Comparison of ENCODE assay signal across 28 cellular contexts in the genomic region with DNA sequence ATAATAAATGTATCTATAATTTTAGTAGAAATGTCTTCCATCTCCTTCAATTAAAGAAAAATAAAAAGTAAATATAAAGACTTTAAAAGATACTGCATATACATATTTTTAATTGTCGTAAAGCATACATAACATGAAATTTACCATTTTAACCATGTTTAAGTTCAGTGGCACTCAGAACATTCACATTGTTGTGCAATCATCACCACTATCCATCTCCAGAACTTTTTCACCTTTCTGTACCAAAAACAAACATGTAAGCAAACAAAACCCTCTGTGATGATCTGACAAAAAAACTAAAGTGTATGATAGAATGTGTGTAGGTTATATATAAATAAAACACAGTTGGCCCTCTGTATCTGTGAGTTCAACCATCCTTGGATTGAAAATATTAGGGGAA.
"Had no signal": no experiment of that assay in that cellular context is flagged by ENCODE, and none has a peak within 500 bp of the region (broad histone marks: within the 10 kb centered on the region; RNA-seq: fewer than 3 reads in every experiment).

No MANE protein-coding gene starts in this region.

- H3K27ac Mint-ChIP-seq: activated CD4-positive, alpha-beta memory T cell treated with anti-CD3 and anti-CD28 coated beads for 36 hours; activated CD4-positive, alpha-beta T cell treated with anti-CD3 and anti-CD28 coated beads, Interleukin-2, amount 10 ng/mL, durations not matched to agents 7 days and 5 days; activated naive CD4-positive, alpha-beta T cell treated with anti-CD3 and anti-CD28 coated beads, Interleukin-2, amount 50 U/mL, for 72 hours; activated naive CD8-positive, alpha-beta T cell treated with anti-CD3 and anti-CD28 coated beads, Interleukin-2, amount 50 U/mL, for 24 hours; T-helper 1 cell treated with Interleukin-12 subunit alpha and Interleukin-12 subunit beta and Interleukin-4 antibody, amounts not matched to agents 30 μg/mL and 1 μg/mL, for 36 hours had no signal

- H3K27me3 Mint-ChIP-seq: activated CD4-positive, alpha-beta memory T cell treated with anti-CD3 and anti-CD28 coated beads for 36 hours had no signal

- DNase-seq: activated CD4-positive, alpha-beta memory T cell treated with anti-CD3 and anti-CD28 coated beads for 36 hours; activated CD4-positive, alpha-beta T cell treated with anti-CD3 and anti-CD28 coated beads, Interleukin-2, amount 10 ng/mL, durations not matched to agents 7 days and 5 days; activated CD4-positive, CD25-positive, alpha-beta regulatory T cell; activated CD8-positive, alpha-beta memory T cell treated with anti-CD3 and anti-CD28 coated beads for 24 hours; activated effector memory CD4-positive, alpha-beta T cell treated with anti-CD3 and anti-CD28 coated beads, Interleukin-2, amount 50 U/mL, for 16 hours; activated naive CD4-positive, alpha-beta T cell treated with Interleukin-2 at 50 U/mL for 16 hours; activated naive CD8-positive, alpha-beta T cell treated with anti-CD3 and anti-CD28 coated beads, Interleukin-2, amount 50 U/mL, for 24 hours; activated T-cell treated with anti-CD3 and anti-CD28 coated beads, Interleukin-2, amount 50 U/mL, for 4 hours; amygdala; KG1; MV-4-11; NCI-H1092 treated with DMSO at 0.1 percent for 48 hours; NCI-H1417 treated with DMSO at 0.1 percent for 48 hours; NCI-H1694; NCI-H2029; NCI-H2107; NCI-H2171 treated with DMSO at 0.1 percent for 48 hours; NCI-H226; NCI-H526; NCI-H774; RPMI8226 had no signal

- H3K36me3 Mint-ChIP-seq: activated CD4-positive, alpha-beta memory T cell treated with anti-CD3 and anti-CD28 coated beads for 36 hours; activated naive CD4-positive, alpha-beta T cell treated with anti-CD3 and anti-CD28 coated beads, Interleukin-2, amount 50 U/mL, for 72 hours; brain had no signal

- H3K4me3 Mint-ChIP-seq: activated CD4-positive, alpha-beta memory T cell treated with anti-CD3 and anti-CD28 coated beads for 36 hours; activated CD4-positive, alpha-beta T cell treated with anti-CD3 and anti-CD28 coated beads, Interleukin-2, amount 10 ng/mL, durations not matched to agents 7 days and 5 days; activated naive CD8-positive, alpha-beta T cell treated with anti-CD3 and anti-CD28 coated beads, Interleukin-2, amount 50 U/mL, for 24 hours; activated T-cell treated with anti-CD3 and anti-CD28 coated beads, Interleukin-2, amount 50 U/mL, for 4 hours; central memory CD8-positive, alpha-beta T cell; T-helper 1 cell treated with Interleukin-12 subunit alpha and Interleukin-12 subunit beta and Interleukin-4 antibody, amounts not matched to agents 30 μg/mL and 1 μg/mL, for 36 hours had no signal

- H3K4me3 ChIP-seq: SK-N-MC had no signal

- H3K9me3 Mint-ChIP-seq: activated CD4-positive, alpha-beta memory T cell treated with anti-CD3 and anti-CD28 coated beads for 36 hours; activated CD4-positive, alpha-beta T cell treated with anti-CD3 and anti-CD28 coated beads, Interleukin-2, amount 10 ng/mL, durations not matched to agents 7 days and 5 days; activated naive CD4-positive, alpha-beta T cell treated with anti-CD3 and anti-CD28 coated beads, Interleukin-2, amount 50 U/mL, for 72 hours; activated naive CD8-positive, alpha-beta T cell treated with anti-CD3 and anti-CD28 coated beads, Interleukin-2, amount 50 U/mL, for 24 hours; activated T-cell treated with anti-CD3 and anti-CD28 coated beads, Interleukin-2, amount 50 U/mL, for 4 hours; brain; central memory CD8-positive, alpha-beta T cell; T-helper 1 cell treated with Interleukin-12 subunit alpha and Interleukin-12 subunit beta and Interleukin-4 antibody, amounts not matched to agents 30 μg/mL and 1 μg/mL, for 36 hours had no signal

- ATAC-seq: activated naive CD4-positive, alpha-beta T cell treated with anti-CD3 and anti-CD28 coated beads, Interleukin-2, amount 50 U/mL, for 72 hours; activated naive CD8-positive, alpha-beta T cell treated with anti-CD3 and anti-CD28 coated beads, Interleukin-2, amount 50 U/mL, for 24 hours; activated T-cell treated with anti-CD3 and anti-CD28 coated beads, Interleukin-2, amount 50 U/mL, for 4 hours; Panc1; Right ventricle myocardium inferior had no signal
